ENCODE assay signal across 8 cellular contexts in genomic region chr4:6782147-6782845, GRCh38. TPM values are rescaled to one million over a fixed set of nuclear protein-coding genes. Genes with fewer than 3 reads are reported as not detected.
DNase-seq lines count a peak whose midpoint lies in the region; ATAC-seq, FAIRE-seq and TF ChIP-seq lines count a peak whose summit lies in the region.

KIAA0232 (plus strand) TSS chr4:6782727; CDS start chr4:6824454, 41,727 bp downstream.

- TF ChIP-seq CTCF in adrenal gland (IDR thresholded peaks at IDR 0.05) (peak in 2 of 6 experiments; percentile 24 to 39), progenitor cell of endocrine pancreas (IDR thresholded peaks at IDR 0.05; ENCODE audit: unreplicated experiment) (no peak), upper lobe of right lung (IDR thresholded peaks at IDR 0.05) (no peak)

- peaks cover 6 to 32% of the 10 kb centered on the region in 2 donors for H3K4me1 ChIP-seq in adrenal gland (replicated peaks in 1 of 2)
- H3K4me1 ChIP-seq in upper lobe of right lung, result peaks cover 28% of the 10 kb centered on the region

- no peaks in the 10 kb centered on the region for H3K9me3 ChIP-seq in adrenal gland (replicated peaks in 1 of 3)
- H3K9me3 ChIP-seq in upper lobe of right lung, result no peaks in the 10 kb centered on the region

- no peaks in the 10 kb centered on the region for H3K9me3 Mint-ChIP-seq in progenitor cell of endocrine pancreas (ENCODE audit: low read depth)

- H3K27ac Mint-ChIP-seq in progenitor cell of endocrine pancreas, result peak within 1 kb of the TSS; percentile 96

- peak; percentile 69 for ATAC-seq in HG02840 (IDR thresholded peaks at IDR 0.05; ENCODE audit: low FRiP score, unreplicated experiment)
- peak; percentile 81 to 82 for ATAC-seq in left cardiac atrium
- ATAC-seq in upper lobe of right lung, result peak; percentile 92

- H3K27ac ChIP-seq in adrenal gland (peak within 1 kb of the TSS; percentile 88 to 99 (median 98)), upper lobe of right lung (peak within 1 kb of the TSS; percentile 98)

- DNase-seq in GM12892 (ENCODE audit: insufficient read length), result peak; percentile 95
- DNase-seq in NCI-H146 (lab: John Stamatoyannopoulos, UW), result peak; percentile 90
- DNase-seq in T-helper 1 cell, result peak; percentile 85 to 91 (median 85)
- peak; percentile 89 to 94 (median 91) for DNase-seq in adrenal gland
- peak; percentile 94 for DNase-seq in left cardiac atrium
- peak; percentile 93 for DNase-seq in progenitor cell of endocrine pancreas (ENCODE audit: low spot score, unreplicated experiment)
- peak; percentile 96 for DNase-seq in upper lobe of right lung

- WGBS in adrenal gland, 4 donors, result 0 to 1% (median 0%) methylated on average over 10 to 100 of the region's 100 CpGs

- H3K36me3 Mint-ChIP-seq in progenitor cell of endocrine pancreas (ENCODE audit: insufficient read depth), result no peaks in the 10 kb centered on the region

- intact Hi-C loops in adrenal gland (cut with DNase I), result no loop called here
- intact Hi-C loops in left cardiac atrium (cut with DNase I), result loop anchor here (5.0 to 10.0 kb wide), 2 partner anchors 75 to 93 kb away; no protein-coding TSS in a partner anchor
- intact Hi-C loops in upper lobe of right lung (cut with DNase I), result no loop called here

- peak within 1 kb of the TSS; percentile 82 for H3K4me3 Mint-ChIP-seq in progenitor cell of endocrine pancreas (ENCODE audit: low read depth)

- peaks cover 26% of the 10 kb centered on the region for H3K4me1 Mint-ChIP-seq in progenitor cell of endocrine pancreas (ENCODE audit: low read depth)

- FAIRE-seq in GM12892 (lab: Jason Lieb, UNC), result peak; percentile 92

- TF ChIP-seq POLR2A in GM12892 (IDR thresholded peaks at IDR 0.05; ENCODE audit: low read depth, low read length) (peak; percentile 43; the same call in 1 of the 2 replicates), adrenal gland (IDR thresholded peaks at IDR 0.05) (peak; percentile 87 to 91)

- peak within 1 kb of the TSS; percentile 27 to 96 (median 89) for H3K4me3 ChIP-seq in adrenal gland
- peak within 1 kb of the TSS; percentile 100 for H3K4me3 ChIP-seq in upper lobe of right lung

- H3K27me3 Mint-ChIP-seq in progenitor cell of endocrine pancreas, result peaks cover 15% of the 10 kb centered on the region

- H3K27me3 ChIP-seq in adrenal gland (no peaks in the 10 kb centered on the region), upper lobe of right lung (no peaks in the 10 kb centered on the region)

- no peaks in the 10 kb centered on the region for H3K36me3 ChIP-seq in adrenal gland (replicated peaks in 1 of 2)
- peaks cover 11% of the 10 kb centered on the region for H3K36me3 ChIP-seq in upper lobe of right lung

RNA-seq across cellular contexts. Expression of gene KIAA0232, which starts in this region (rescaled TPM):
- polyA plus RNA-seq in GM12892 (2012; ENCODE audit: missing spikeins), result 8.2 TPM
- total RNA-seq in adrenal gland (10 to 100 TPM; 21.0 to 45.2 (median 28.1) TPM), left cardiac atrium (10 to 100 TPM; 52.9 to 59.2 TPM), progenitor cell of endocrine pancreas (50.3 and 52.8 TPM in 2 replicates), upper lobe of right lung (30.9 TPM)
- 10 to 100 TPM in 1 of 3 donors, 1 to 10 TPM in 2; 7.3 to 27.1 (median 8.3) TPM for polyA plus RNA-seq in adrenal gland

Comparison
In these comparisons a context has a peak if more than half of its experiments do, and no peak if none do; other contexts are left out.
1. Peak in every context shown above with its lines: DNase-seq, ATAC-seq, H3K4me3 ChIP-seq and H3K27ac ChIP-seq.
2. intact Hi-C loops: an anchor here in left cardiac atrium (5.0 to 10.0 kb wide); none called in adrenal gland and upper lobe of right lung.